Comparison of ENCODE assay signal across 20 cellular contexts in genomic region chr15:32685576-32685975, GRCh38. TPM values are rescaled to one million over a fixed set of nuclear protein-coding genes. Genes with fewer than 3 reads are reported as not detected.
DNase-seq lines count a peak whose midpoint lies in the region; ATAC-seq and TF ChIP-seq lines count a peak whose summit lies in the region.
"Had no signal": no experiment of that assay in that cellular context is flagged by ENCODE, and none has a peak within 500 bp of the region (broad histone marks: within the 10 kb centered on the region; RNA-seq: fewer than 3 reads in every experiment).

No MANE protein-coding gene starts in this region.

- no peak overlapping the region for H3K23ac ChIP-seq in trophoblast cell (ENCODE audit: low read length)

- no peak for ATAC-seq in HG03175 (IDR thresholded peaks at IDR 0.05; ENCODE audit: unreplicated experiment)
- ATAC-seq: naive thymus-derived CD4-positive, alpha-beta T cell had no signal

- H3K9me2 ChIP-seq in OCI-LY7 (ENCODE audit: insufficient read depth, low read length): no peaks in the 10 kb centered on the region

- POLR2A ChIA-PET in OCI-LY7 (lab: Charles Lee): no interaction called here

- no peaks in the 10 kb centered on the region for H4K20me1 ChIP-seq in OCI-LY7 (ENCODE audit: insufficient read depth, low read length)

- H4K8ac ChIP-seq in trophoblast cell (ENCODE audit: low read depth, low read length): no peak overlapping the region

- H3K9me3 ChIP-seq in trophoblast cell (ENCODE audit: insufficient read depth, low read depth, low read length) (no peaks in the 10 kb centered on the region), OCI-LY7 (ENCODE audit: low read length) (no peaks in the 10 kb centered on the region)
- H3K9me3 ChIP-seq: HAP-1, ovary had no signal

- H3K14ac ChIP-seq in trophoblast cell (ENCODE audit: low read length): no peak overlapping the region

- H3K4me2 ChIP-seq in trophoblast cell (ENCODE audit: low read length): no peak overlapping the region
- H3K4me2 ChIP-seq in OCI-LY7 (ENCODE audit: low read length): no peak overlapping the region
- H3K4me2 ChIP-seq: KMS-11 had no signal

- no peak overlapping the region for H2AK5ac ChIP-seq in trophoblast cell (ENCODE audit: low read length)

- no peak overlapping the region for H4K91ac ChIP-seq in trophoblast cell (ENCODE audit: low read depth, low read length)

- H3K9ac ChIP-seq in trophoblast cell (ENCODE audit: low read length): no peak overlapping the region
- H3K9ac ChIP-seq: KMS-11 had no signal

- H2BK5ac ChIP-seq in trophoblast cell (ENCODE audit: low read depth, low read length, poor library complexity): no peak overlapping the region

- no peak overlapping the region for H4K12ac ChIP-seq in trophoblast cell (ENCODE audit: low read depth, low read length)

- no peaks in the 10 kb centered on the region for H3K27me3 ChIP-seq in trophoblast cell (ENCODE audit: insufficient read depth, low read length)
- H3K27me3 ChIP-seq: ovary had no signal

- no peaks in the 10 kb centered on the region for H3K36me3 ChIP-seq in trophoblast cell (ENCODE audit: control insufficient read depth in 1 of 2, insufficient read depth in 2 of 2, low read length in 2 of 2)
- no peaks in the 10 kb centered on the region for H3K36me3 ChIP-seq in OCI-LY7 (ENCODE audit: insufficient read depth, low read length)
- H3K36me3 ChIP-seq: HAP-1, ovary had no signal

- H3K79me2 ChIP-seq in trophoblast cell (ENCODE audit: control insufficient read depth, insufficient read depth, low read length, poor library complexity) (no peaks in the 10 kb centered on the region), OCI-LY7 (ENCODE audit: insufficient read depth, low read depth, low read length) (no peaks in the 10 kb centered on the region)

- TF ChIP-seq CTCF in epithelial cell of esophagus (IDR thresholded peaks at IDR 0.05; ENCODE audit: insufficient read depth, low read depth, low read length, missing control alignments): no peak
- TF ChIP-seq CTCF in OCI-LY7 (conservative IDR thresholded peaks at IDR 0.05; ENCODE audit: low read length): no peak

- WGBS in trophoblast cell (ENCODE audit: extremely low coverage, insufficient coverage, insufficient read length): no CpG with 5 or more reads among the region's 1 CpG

- H3K4me3 ChIP-seq in epithelial cell of esophagus (ENCODE audit: low read length): no peak overlapping the region
- no peak overlapping the region for H3K4me3 ChIP-seq in trophoblast cell (ENCODE audit: low read depth, low read length)
- no peak overlapping the region for H3K4me3 ChIP-seq in OCI-LY7 (ENCODE audit: low read depth, low read length, poor library complexity, severe bottlenecking)
- H3K4me3 ChIP-seq: HAP-1, ovary had no signal

- DNase-seq in GM04503 (ENCODE audit: low read depth) (peak; percentile 78), RPMI7951 (ENCODE audit: low read depth) (peak; percentile 77), epithelial cell of esophagus (ENCODE audit: low read depth) (peak; percentile 35), trophoblast cell (peak; percentile 9 to 49), amygdala (lab: John Stamatoyannopoulos, UW) (no peak), NOMO-1 treated with dmso at 0.1 percent for 144 hours (lab: John Stamatoyannopoulos, UW; ENCODE audit: unreplicated experiment) (no peak), OCI-LY7 (ENCODE audit: low spot score) (no peak)
- DNase-seq: cerebellar nuclear complex; COR-L47; glutamatergic neuron; naive thymus-derived CD4-positive, alpha-beta T cell; NCI-H1092 treated with DMSO at 0.1 percent for 48 hours; NCI-H510A; ovary; SHP77; small intestine; T-helper 2 cell had no signal

- H2BK12ac ChIP-seq in trophoblast cell (ENCODE audit: low read length): no peak overlapping the region

- no peak overlapping the region for H2AFZ ChIP-seq in trophoblast cell (ENCODE audit: insufficient read depth, low read length, poor library complexity)
- H2AFZ ChIP-seq in OCI-LY7 (ENCODE audit: low read length): no peak overlapping the region

- H3K79me1 ChIP-seq in trophoblast cell (ENCODE audit: low read length): no peaks in the 10 kb centered on the region

- H3K4me1 ChIP-seq in trophoblast cell (ENCODE audit: control insufficient read depth in 1 of 2, insufficient read depth in 2 of 2, low read length in 2 of 2) (no peaks in the 10 kb centered on the region), OCI-LY7 (ENCODE audit: insufficient read depth, low read length, poor library complexity, severe bottlenecking) (no peaks in the 10 kb centered on the region)
- H3K4me1 ChIP-seq: HAP-1 had no signal

- no peak overlapping the region for H3K18ac ChIP-seq in trophoblast cell (ENCODE audit: low read length)

- H2BK120ac ChIP-seq in trophoblast cell (ENCODE audit: insufficient read depth, low read length, poor library complexity): no peak overlapping the region

- CTCF ChIA-PET in OCI-LY7 (lab: Charles Lee; ENCODE audit: unreplicated experiment): no interaction called here

- no TSS peak for BruUV-seq in OCI-LY7 (replicated peaks; lab: Mats Ljungman, UMichigan)

- H3K4ac ChIP-seq in trophoblast cell (ENCODE audit: low read depth, low read length): no peak overlapping the region

- intact Hi-C loops in OCI-LY7 (cut with micrococcal nuclease; ENCODE audit: unreplicated experiment): no loop called here

- H3K27ac ChIP-seq in trophoblast cell (ENCODE audit: low read depth, low read length) (no peak overlapping the region), OCI-LY7 (ENCODE audit: low read depth, low read length, poor library complexity, severe bottlenecking) (no peak overlapping the region)
- H3K27ac ChIP-seq: KMS-11, ovary had no signal

RNA-seq across cellular contexts. Expression of gene GREM1, which starts 32.2 kb away (rescaled TPM):
- 68.1 and 79.4 TPM in 2 replicates for total RNA-seq in RPMI7951 (2014; rRNA removed; shearing (Covaris generic))
- polyA plus RNA-seq in trophoblast cell (2013): 0.27 and 0.29 TPM in 2 replicates
- not detected in 2 replicates for total RNA-seq in OCI-LY7 (2014; rRNA removed; shearing (Covaris generic))
- not detected in 2 replicates for total RNA-seq in OCI-LY7 (2022)
- total RNA-seq: naive thymus-derived CD4-positive, alpha-beta T cell had no signal
- polyA plus RNA-seq: naive thymus-derived CD4-positive, alpha-beta T cell had no signal

RNA-seq across cellular contexts. Expression of gene SCG5, which starts 44.1 kb away (rescaled TPM):
- 91.9 and 99.1 TPM in 2 replicates for total RNA-seq in RPMI7951 (2014; rRNA removed; shearing (Covaris generic))
- polyA plus RNA-seq in trophoblast cell (2013): 0.33 and 0.45 TPM in 2 replicates
- total RNA-seq in OCI-LY7 (2014; rRNA removed; shearing (Covaris generic)): 1.5 and 6.5 TPM in 2 replicates
- 4.1 and 4.7 TPM in 2 replicates for total RNA-seq in OCI-LY7 (2022)

Comparison
In these comparisons a context has a peak if more than half of its experiments do, and no peak if none do; other contexts are left out.
1. DNase-seq: peak in GM04503 (single experiment), RPMI7951 (single experiment), epithelial cell of esophagus (single experiment) and trophoblast cell (2 of 2); none in amygdala (0 of 56), NOMO-1 treated with dmso at 0.1 percent for 144 hours (single experiment) and OCI-LY7 (single experiment).
2. RNA of gene GREM1, which starts 32.2 kb away (total RNA-seq): 68.1 to 79.4 TPM in RPMI7951; not detected in OCI-LY7; every median in the first group is over 10 times any median in the second.
3. RNA of gene SCG5, which starts 44.1 kb away (total RNA-seq): 91.9 to 99.1 TPM in RPMI7951; 1.5 to 6.5 TPM in OCI-LY7; every median in the first group is over 10 times any median in the second.